ENCODE assay signal across 8 cellular contexts in the genomic region with DNA sequence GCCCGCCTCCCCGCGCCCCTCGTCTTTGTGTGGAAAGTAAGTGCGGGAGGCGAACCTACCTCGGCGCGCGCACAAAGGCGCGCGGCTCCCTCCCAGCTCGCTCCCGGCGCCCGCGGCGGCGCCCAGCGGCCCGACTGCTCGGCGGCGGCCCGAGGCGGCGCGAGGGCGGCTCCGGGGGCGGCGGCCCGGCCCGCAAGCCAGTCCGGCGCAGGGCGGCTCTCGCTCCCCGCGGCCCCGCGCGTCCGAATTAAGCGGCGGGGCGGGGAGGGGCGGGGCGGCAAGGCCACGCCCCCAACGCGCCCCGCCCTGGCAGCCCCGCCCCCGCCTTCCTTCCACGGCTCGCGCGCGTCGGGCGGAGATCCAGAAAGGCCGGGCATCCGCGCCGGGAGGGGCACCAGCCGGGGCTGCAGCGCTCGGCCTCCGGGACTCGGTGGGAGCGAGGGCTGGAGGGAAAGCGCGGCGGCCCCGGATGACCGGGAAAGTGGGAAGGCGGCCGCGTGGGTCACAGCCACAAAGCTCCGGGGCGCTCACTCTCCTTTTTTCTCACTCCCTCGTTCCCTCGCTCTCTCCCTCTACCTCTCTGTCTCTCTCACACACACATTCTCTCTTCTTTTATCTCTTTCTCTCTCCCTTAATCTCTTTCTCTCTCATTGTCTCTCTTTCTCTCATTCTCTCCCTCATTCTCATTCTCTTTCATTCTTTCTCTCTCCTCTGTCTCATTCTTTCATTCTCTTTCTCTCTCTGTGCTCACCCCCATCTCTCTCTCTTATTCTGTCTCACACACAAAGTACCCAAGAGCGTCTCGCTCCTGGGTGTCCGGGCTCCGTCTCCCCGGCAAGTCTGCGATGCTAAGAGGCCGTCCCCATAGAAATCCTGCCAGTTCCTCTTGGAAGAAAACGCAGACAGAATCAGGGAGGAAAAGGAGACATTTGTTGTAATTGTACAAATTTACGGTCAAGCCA.
DNase-seq lines count a peak whose midpoint lies in the region; ATAC-seq, FAIRE-seq and TF ChIP-seq lines count a peak whose summit lies in the region.

No MANE protein-coding gene starts in this region.

- TF ChIP-seq CTCF in CD14-positive monocyte (IDR thresholded peaks at IDR 0.05), result no peak
- no peak for TF ChIP-seq CTCF in foreskin keratinocyte (conservative IDR thresholded peaks at IDR 0.05)
- no peak for TF ChIP-seq CTCF in neural crest cell (conservative IDR thresholded peaks at IDR 0.05)

- peak; percentile 41 for ATAC-seq in GM19351 (IDR thresholded peaks at IDR 0.05; ENCODE audit: unreplicated experiment)
- ATAC-seq in HG03520 (IDR thresholded peaks at IDR 0.05; ENCODE audit: unreplicated experiment), result peak; percentile 38
- peak; percentile 65 for ATAC-seq in foreskin keratinocyte

- peaks cover 23 to 25% of the 10 kb centered on the region in 2 donors for H3K36me3 Mint-ChIP-seq in CD14-positive monocyte
- H3K36me3 Mint-ChIP-seq in neural crest cell (ENCODE audit: low read depth), result peaks cover 5% of the 10 kb centered on the region

- intact Hi-C loops in CD14-positive monocyte (cut with micrococcal nuclease), result loop anchor here (2.0 to 5.0 kb wide), 5 partner anchors 14 to 233 kb away; partner anchors contain the start of genes CDNF (in 1 of the 2), HSPA14 (in 1 of the 2) and MSANTD7 (in 1 of the 2)

- no peaks in the 10 kb centered on the region for H3K27me3 ChIP-seq in foreskin keratinocyte

- H3K4me1 Mint-ChIP-seq in CD14-positive monocyte (peaks cover 64% of the 10 kb centered on the region), neural crest cell (peaks cover 41% of the 10 kb centered on the region)

- DNase-seq in CD14-positive monocyte (ENCODE audit: low spot score), result peak; percentile 70
- peak; percentile 64 for DNase-seq in RCC 7860 (ENCODE audit: low spot score)
- DNase-seq in activated naive CD4-positive, alpha-beta T cell treated with Interleukin-2 at 50 U/mL for 16 hours, result peak; percentile 71
- DNase-seq in foreskin keratinocyte, result peak in 1 of 2 donors; percentile 16
- peak; percentile 60 for DNase-seq in neural crest cell (ENCODE audit: low read depth, low spot score)
- DNase-seq in substantia nigra (lab: John Stamatoyannopoulos, UW), result peak; percentile 24 to 96 (median 80)

- peak overlapping the region; percentile 69 for H3K27ac ChIP-seq in foreskin keratinocyte
- peak overlapping the region; percentile 82 for H3K27ac ChIP-seq in substantia nigra (ENCODE audit: low read depth, low read length, poor library complexity, severe bottlenecking)

- H3K9me3 Mint-ChIP-seq in CD14-positive monocyte, result no peaks in the 10 kb centered on the region
- no peaks in the 10 kb centered on the region for H3K9me3 Mint-ChIP-seq in neural crest cell

- FAIRE-seq in RCC 7860 (lab: Jason Lieb, UNC), result no peak

- H3K4me1 ChIP-seq in foreskin keratinocyte, result peaks cover 18% of the 10 kb centered on the region

- H3K27me3 Mint-ChIP-seq in CD14-positive monocyte (ENCODE audit: low read depth in 3 of 3), result peaks cover 0 to 3% (median 0%) of the 10 kb centered on the region in 3 donors
- H3K27me3 Mint-ChIP-seq in neural crest cell (ENCODE audit: low read depth), result peaks cover 23% of the 10 kb centered on the region

- H3K27ac Mint-ChIP-seq in CD14-positive monocyte, result peak overlapping the region; percentile 98 to 100 (median 99)
- peak overlapping the region; percentile 95 for H3K27ac Mint-ChIP-seq in neural crest cell (ENCODE audit: unreplicated experiment)

- peak overlapping the region; percentile 97 to 98 for H3K4me3 Mint-ChIP-seq in CD14-positive monocyte
- H3K4me3 Mint-ChIP-seq in neural crest cell, result peak overlapping the region; percentile 89
